Comparison of ENCODE assay signal across 11 cellular contexts in the genomic region with DNA sequence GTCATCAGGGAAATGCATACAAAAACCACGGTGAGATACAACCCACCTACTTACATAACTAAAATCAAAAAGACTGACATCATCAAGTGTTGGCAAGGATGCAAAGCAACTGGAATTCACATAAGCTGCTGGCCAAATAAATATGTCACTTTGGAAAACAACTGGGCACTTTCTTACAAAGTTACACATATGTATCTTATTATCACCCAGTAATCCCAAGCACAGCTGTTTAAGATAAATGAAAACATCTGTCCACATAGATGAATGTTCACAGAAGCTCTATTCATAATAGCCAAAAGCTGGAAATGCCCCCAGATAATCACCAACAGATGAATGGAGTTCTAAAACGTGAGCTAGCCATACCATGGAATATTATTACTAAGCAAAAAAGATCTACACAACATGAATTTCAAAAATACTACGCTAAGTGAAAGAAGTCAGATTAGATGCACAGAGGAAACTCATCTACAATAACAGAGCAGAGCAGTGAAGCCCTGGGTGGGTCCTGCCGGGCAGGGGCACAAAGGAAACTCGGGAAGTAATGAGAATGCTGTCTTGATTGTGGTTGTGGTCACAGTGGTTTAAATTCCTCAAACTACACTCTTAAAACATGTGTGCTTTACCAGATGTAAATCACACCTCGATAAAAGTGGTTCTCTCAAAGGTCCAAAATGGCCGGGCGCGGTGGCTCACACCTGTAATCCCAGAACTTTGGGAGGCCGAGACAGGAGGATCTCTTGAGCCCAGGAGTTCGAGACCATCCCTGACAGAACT. TPM values are rescaled to one million over a fixed set of nuclear protein-coding genes. Genes with fewer than 3 reads are reported as not detected.
A peak's percentile ranks its signal among the peaks of the same experiment; 100 is the strongest.
DNase-seq lines count a peak whose midpoint lies in the region; ATAC-seq and TF ChIP-seq lines count a peak whose summit lies in the region.
"Had no signal": no experiment of that assay in that cellular context is flagged by ENCODE, and none has a peak within 500 bp of the region (broad histone marks: within the 10 kb centered on the region; RNA-seq: fewer than 3 reads in every experiment).

No MANE protein-coding gene starts in this region.

- H3K36me3 Mint-ChIP-seq in HFFc6 (ENCODE audit: low read depth), result peaks cover 29% of the 10 kb centered on the region

- peaks cover 32% of the 10 kb centered on the region for H3K4me1 Mint-ChIP-seq in HFFc6 (ENCODE audit: low read depth)

- H4K20me1 ChIP-seq in osteoblast (ENCODE audit: insufficient read depth, low read length), result peaks cover 80% of the 10 kb centered on the region
- peaks cover 15% of the 10 kb centered on the region; the same call in 1 of the 2 replicates for H4K20me1 ChIP-seq in Karpas-422 (ENCODE audit: insufficient read depth, low read depth, low read length)

- H3K4me3 Mint-ChIP-seq in HFFc6, result no peak overlapping the region
- H3K4me3 Mint-ChIP-seq: activated CD8-positive, alpha-beta T cell treated with anti-CD3 and anti-CD28 coated beads for 36 hours had no signal

- H3K9me2 ChIP-seq in Karpas-422 (replicated peaks; ENCODE audit: insufficient read depth, low read length), result no peaks in the 10 kb centered on the region

- H3K4me1 ChIP-seq in osteoblast (ENCODE audit: insufficient read depth, low read length) (no peaks in the 10 kb centered on the region), gastrocnemius medialis (peaks cover 29 to 48% of the 10 kb centered on the region in 2 donors), Karpas-422 (ENCODE audit: low read length) (peaks cover 30% of the 10 kb centered on the region)

- peaks cover 99% of the 10 kb centered on the region for H3K79me2 ChIP-seq in osteoblast (ENCODE audit: insufficient read depth, low read length)
- H3K79me2 ChIP-seq in Karpas-422 (ENCODE audit: low read length), result peaks cover 99% of the 10 kb centered on the region

- H3K4me3 ChIP-seq in osteoblast (ENCODE audit: insufficient read depth, low read length) (no peak overlapping the region), gastrocnemius medialis (no peak overlapping the region), Karpas-422 (ENCODE audit: low read length) (no peak overlapping the region)
- H3K4me3 ChIP-seq: body of pancreas, testis had no signal

- no peak overlapping the region for H3K4me2 ChIP-seq in osteoblast (ENCODE audit: insufficient read depth, low read length)
- H3K4me2 ChIP-seq in Karpas-422 (ENCODE audit: low read depth, low read length, poor library complexity, severe bottlenecking), result no peak overlapping the region

- intact Hi-C loops in gastrocnemius medialis (cut with DNase I; ENCODE audit: low total_unique reads), result no loop called here

- DNase-seq in activated CD8-positive, alpha-beta memory T cell treated with anti-CD3 and anti-CD28 coated beads, Interleukin-2, amount 50 U/mL, for 48 hours, result peak; percentile 43
- no peak for DNase-seq in activated CD8-positive, alpha-beta memory T cell treated with anti-CD3 and anti-CD28 coated beads for 24 hours
- DNase-seq in HFFc6 (peak; percentile 7), astrocyte of the hippocampus (ENCODE audit: low read depth, low spot score) (peak; percentile 61), osteoblast (ENCODE audit: insufficient read length, low spot score, missing footprints) (peak; percentile 65), RPMI8226 (no peak), gastrocnemius medialis (no peak), Karpas-422 (no peak)
- DNase-seq: activated CD8-positive, alpha-beta T cell treated with anti-CD3 and anti-CD28 coated beads for 36 hours; body of pancreas; testis had no signal

- H3K36me3 ChIP-seq in osteoblast (ENCODE audit: insufficient read depth, low read length), result no peaks in the 10 kb centered on the region
- H3K36me3 ChIP-seq in gastrocnemius medialis, result no peaks in the 10 kb centered on the region
- no peaks in the 10 kb centered on the region for H3K36me3 ChIP-seq in Karpas-422 (ENCODE audit: insufficient read depth, low read length)

- H3K27me3 Mint-ChIP-seq in HFFc6 (ENCODE audit: insufficient read depth), result no peaks in the 10 kb centered on the region
- H3K27me3 Mint-ChIP-seq: activated CD8-positive, alpha-beta T cell treated with anti-CD3 and anti-CD28 coated beads for 36 hours had no signal

- H2AFZ ChIP-seq in osteoblast (ENCODE audit: low read length), result no peak overlapping the region
- no peak overlapping the region for H2AFZ ChIP-seq in Karpas-422 (ENCODE audit: low read length)

- peaks cover 8% of the 10 kb centered on the region for H3K9me3 Mint-ChIP-seq in HFFc6

- TF ChIP-seq POLR2A in gastrocnemius medialis (IDR thresholded peaks at IDR 0.05), result no peak

- no peak for ATAC-seq in gastrocnemius medialis
- ATAC-seq: activated CD8-positive, alpha-beta T cell treated with anti-CD3 and anti-CD28 coated beads for 36 hours; body of pancreas had no signal

- H3K9ac ChIP-seq in Karpas-422 (ENCODE audit: low read length), result no peak overlapping the region

- TF ChIP-seq CTCF in HFFc6 (IDR thresholded peaks at IDR 0.05) (no peak), osteoblast (IDR thresholded peaks at IDR 0.05; ENCODE audit: extremely low read depth, low read depth, low read length) (no peak), gastrocnemius medialis (IDR thresholded peaks at IDR 0.05 in 4 of 5, conservative IDR thresholded peaks at IDR 0.05 in 1 of 5) (no peak)

- H3K9me3 ChIP-seq in osteoblast (ENCODE audit: low read depth, low read length), result no peaks in the 10 kb centered on the region
- no peaks in the 10 kb centered on the region for H3K9me3 ChIP-seq in gastrocnemius medialis
- no peaks in the 10 kb centered on the region for H3K9me3 ChIP-seq in Karpas-422 (ENCODE audit: low read length)
- H3K9me3 ChIP-seq: body of pancreas, testis had no signal

- H3K27me3 ChIP-seq in osteoblast (ENCODE audit: insufficient read depth, low read length), result no peaks in the 10 kb centered on the region
- H3K27me3 ChIP-seq in gastrocnemius medialis, result no peaks in the 10 kb centered on the region
- no peaks in the 10 kb centered on the region for H3K27me3 ChIP-seq in Karpas-422 (ENCODE audit: low read length)
- H3K27me3 ChIP-seq: body of pancreas, testis had no signal

- no peak overlapping the region for H3K27ac ChIP-seq in osteoblast (ENCODE audit: low read depth, low read length)
- H3K27ac ChIP-seq in gastrocnemius medialis, result no peak overlapping the region
- H3K27ac ChIP-seq in Karpas-422 (ENCODE audit: low read length), result no peak overlapping the region
- H3K27ac ChIP-seq: body of pancreas, testis had no signal

- H3K27ac Mint-ChIP-seq in HFFc6, result no peak overlapping the region
- H3K27ac Mint-ChIP-seq: activated CD8-positive, alpha-beta T cell treated with anti-CD3 and anti-CD28 coated beads for 36 hours had no signal

- in situ Hi-C loops in gastrocnemius medialis (cut with MboI; ENCODE audit: low sequenced_read_pairs in 4 of 4), result no loop called here

RNA-seq across cellular contexts. Expression of a gene that starts 8.5 kb away (rescaled TPM):
- total RNA-seq in HFFc6 (2021; fragmentation: NEBNext Ultra II Directional; extraction: Animal tissue kit (Norgen Biotek cat#: 25700)), result 10 to 100 TPM; 14.9 to 22.8 (median 18.1) TPM
- total RNA-seq in osteoblast, result 22.1 and 26.1 TPM in 2 replicates
- 10 to 100 TPM; 54.8 to 94.9 (median 82.9) TPM for total RNA-seq in gastrocnemius medialis
- 24.8 and 26.9 TPM in 2 replicates for total RNA-seq in Karpas-422 (2014; rRNA removed; shearing (Covaris generic); ENCODE audit: low replicate concordance)

Comparison
In these comparisons a context has a peak if more than half of its experiments do, and no peak if none do; other contexts are left out.
1. DNase-seq: peak in activated CD8-positive, alpha-beta memory T cell treated with anti-CD3 and anti-CD28 coated beads, Interleukin-2, amount 50 U/mL, for 48 hours (single experiment), HFFc6 (single experiment), astrocyte of the hippocampus (single experiment) and osteoblast (single experiment); none in activated CD8-positive, alpha-beta memory T cell treated with anti-CD3 and anti-CD28 coated beads for 24 hours (single experiment), RPMI8226 (single experiment), gastrocnemius medialis (0 of 2) and Karpas-422 (single experiment).